In the genomic region with DNA sequence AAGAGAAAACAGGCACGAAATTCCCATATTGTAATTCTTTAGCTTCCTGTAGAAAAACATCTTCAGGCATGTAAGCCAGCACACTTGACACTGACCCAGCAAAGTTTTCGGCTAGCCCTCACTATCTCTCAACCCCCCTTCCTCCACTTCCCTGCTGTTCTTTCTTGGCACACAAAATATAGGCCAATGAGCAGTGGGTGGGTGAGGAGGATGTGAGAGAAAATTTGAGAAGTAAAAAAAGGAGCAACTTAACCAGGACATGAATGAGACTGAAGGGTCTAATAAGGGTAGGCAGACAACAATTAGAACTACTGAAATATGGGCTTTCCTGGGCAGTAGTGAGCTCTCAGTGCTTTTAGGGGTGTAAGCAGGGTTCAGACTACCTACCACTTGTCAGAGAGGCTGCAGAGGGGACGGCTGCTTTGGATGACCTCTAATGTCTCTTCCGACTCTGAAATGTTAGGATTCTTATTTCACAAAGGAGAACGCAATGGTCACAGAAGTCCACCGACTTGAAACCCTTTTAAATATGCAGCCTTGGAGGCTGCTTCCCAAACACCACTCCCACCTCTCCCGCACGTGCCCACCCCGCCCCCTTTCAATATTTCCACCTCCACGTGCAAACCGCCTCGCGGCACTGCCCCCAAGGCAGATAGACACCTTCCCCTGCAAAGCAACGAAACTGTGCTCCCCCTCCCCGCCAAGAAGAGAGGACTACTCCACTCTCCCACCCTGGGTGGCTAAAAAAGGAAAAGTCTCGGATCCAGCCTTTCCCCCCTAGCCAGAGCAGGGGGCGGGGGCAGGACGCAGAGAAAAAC, we compare ENCODE assay signal across 8 cellular contexts. TPM values are rescaled to one million over a fixed set of nuclear protein-coding genes. Genes with fewer than 3 reads are reported as not detected.
DNase-seq lines count a peak whose midpoint lies in the region; TF ChIP-seq lines count a peak whose summit lies in the region.

No MANE protein-coding gene starts in this region.

- peak overlapping the region; percentile 75 for H3K4me2 ChIP-seq in KMS-11

- intact Hi-C loops in activated T-helper 1 cell treated with anti-CD3 and anti-CD28 coated beads, Interleukin-12 subunit alpha, Interleukin-12 subunit beta, Interleukin-2, Interleukin-4 antibody, amounts not matched to agents 30 ng/mL and 10 ng/mL and 1 ng/mL, durations not matched to agents 14 hours and 24 hours and 36 hours (cut with micrococcal nuclease), result no loop called here

- H3K27ac Mint-ChIP-seq in activated T-helper 1 cell treated with anti-CD3 and anti-CD28 coated beads, Interleukin-12 subunit alpha, Interleukin-12 subunit beta, Interleukin-2, Interleukin-4 antibody, amounts not matched to agents 30 ng/mL and 10 ng/mL and 1 ng/mL, durations not matched to agents 14 hours and 24 hours and 36 hours, result peak overlapping the region; percentile 83

- no peaks in the 10 kb centered on the region for H3K9me3 Mint-ChIP-seq in activated T-helper 1 cell treated with anti-CD3 and anti-CD28 coated beads, Interleukin-12 subunit alpha, Interleukin-12 subunit beta, Interleukin-2, Interleukin-4 antibody, amounts not matched to agents 30 ng/mL and 10 ng/mL and 1 ng/mL, durations not matched to agents 14 hours and 24 hours and 36 hours

- H3K36me3 ChIP-seq in KMS-11 (ENCODE audit: insufficient read depth) (no peaks in the 10 kb centered on the region; the same call in 1 of the 2 replicates), right atrium auricular region (peaks cover 8% of the 10 kb centered on the region)

- H3K27ac ChIP-seq in KMS-11 (peak overlapping the region; percentile 84), right atrium auricular region (peak overlapping the region; percentile 97 to 98)

- peak overlapping the region; percentile 82; the same call in 1 of the 2 replicates for H2AFZ ChIP-seq in KMS-11 (ENCODE audit: low read depth)

- peaks cover 69% of the 10 kb centered on the region for H3K4me1 Mint-ChIP-seq in activated T-helper 1 cell treated with anti-CD3 and anti-CD28 coated beads, Interleukin-12 subunit alpha, Interleukin-12 subunit beta, Interleukin-2, Interleukin-4 antibody, amounts not matched to agents 30 ng/mL and 10 ng/mL and 1 ng/mL, durations not matched to agents 14 hours and 24 hours and 36 hours (ENCODE audit: low read depth)

- H3K4me3 Mint-ChIP-seq in activated T-helper 1 cell treated with anti-CD3 and anti-CD28 coated beads, Interleukin-12 subunit alpha, Interleukin-12 subunit beta, Interleukin-2, Interleukin-4 antibody, amounts not matched to agents 30 ng/mL and 10 ng/mL and 1 ng/mL, durations not matched to agents 14 hours and 24 hours and 36 hours, result peak overlapping the region; percentile 81

- H3K27me3 Mint-ChIP-seq in activated T-helper 1 cell treated with anti-CD3 and anti-CD28 coated beads, Interleukin-12 subunit alpha, Interleukin-12 subunit beta, Interleukin-2, Interleukin-4 antibody, amounts not matched to agents 30 ng/mL and 10 ng/mL and 1 ng/mL, durations not matched to agents 14 hours and 24 hours and 36 hours (ENCODE audit: insufficient read depth), result no peaks in the 10 kb centered on the region

- H4K20me1 ChIP-seq in KMS-11 (ENCODE audit: insufficient read depth), result peaks cover 6% of the 10 kb centered on the region

- no peaks in the 10 kb centered on the region for H3K9me3 ChIP-seq in right atrium auricular region

- H3K4me1 ChIP-seq in KMS-11 (ENCODE audit: low read depth, poor library complexity, severe bottlenecking), result peaks cover 54% of the 10 kb centered on the region
- peaks cover 0 to 54% of the 10 kb centered on the region in 2 donors for H3K4me1 ChIP-seq in right atrium auricular region

- H3K4me3 ChIP-seq in KMS-11 (IDR thresholded peaks at IDR 0.05; ENCODE audit: insufficient read depth, low read depth, low read length), result peak overlapping the region; percentile 57
- H3K4me3 ChIP-seq in right atrium auricular region, result peak overlapping the region; percentile 79 to 97

- no peak for TF ChIP-seq CTCF in KMS-11 (conservative IDR thresholded peaks at IDR 0.05; ENCODE audit: low read depth, low read length)
- TF ChIP-seq CTCF in right atrium auricular region (IDR thresholded peaks at IDR 0.05), result no peak

- peaks cover 87% of the 10 kb centered on the region for H3K79me2 ChIP-seq in KMS-11 (ENCODE audit: insufficient read depth, low read depth)

- DNase-seq in DMS 273 treated with DMSO at 0.1 percent for 48 hours (lab: John Stamatoyannopoulos, UW) (peak; percentile 3), right atrium auricular region (ENCODE audit: low spot score) (no peak), retina (peak; percentile 30), OCI-M2 (lab: John Stamatoyannopoulos, UW; ENCODE audit: unreplicated experiment) (no peak), GM19240 (ENCODE audit: insufficient read length, low spot score) (no peak), DMS114 treated with DMSO at 0.1 percent for 48 hours (lab: John Stamatoyannopoulos, UW; ENCODE audit: unreplicated experiment) (no peak)
- no peak for DNase-seq in activated T-helper 1 cell treated with anti-CD3 and anti-CD28 coated beads, Interleukin-12 subunit alpha, Interleukin-12 subunit beta, Interleukin-2, Interleukin-4 antibody, amounts not matched to agents 30 ng/mL and 10 ng/mL and 1 ng/mL, durations not matched to agents 14 hours and 24 hours and 36 hours (ENCODE audit: low spot score)

- no peaks in the 10 kb centered on the region for H3K27me3 ChIP-seq in KMS-11 (ENCODE audit: insufficient read depth, low read depth)
- no peaks in the 10 kb centered on the region for H3K27me3 ChIP-seq in right atrium auricular region

- H3K36me3 Mint-ChIP-seq in activated T-helper 1 cell treated with anti-CD3 and anti-CD28 coated beads, Interleukin-12 subunit alpha, Interleukin-12 subunit beta, Interleukin-2, Interleukin-4 antibody, amounts not matched to agents 30 ng/mL and 10 ng/mL and 1 ng/mL, durations not matched to agents 14 hours and 24 hours and 36 hours (ENCODE audit: low read depth), result peaks cover 28% of the 10 kb centered on the region

- peak overlapping the region; percentile 95 for H3K9ac ChIP-seq in KMS-11

RNA-seq across cellular contexts. Expression of a gene that starts 0.9 kb away (rescaled TPM):
- total RNA-seq in activated T-helper 1 cell treated with anti-CD3 and anti-CD28 coated beads, Interleukin-12 subunit alpha, Interleukin-12 subunit beta, Interleukin-2, Interleukin-4 antibody, amounts not matched to agents 30 ng/mL and 10 ng/mL and 1 ng/mL, durations not matched to agents 14 hours and 24 hours and 36 hours, result 12.0 and 14.2 TPM in 2 replicates
- total RNA-seq in right atrium auricular region, result 1 to 10 TPM; 3.2 to 5.2 TPM

RNA-seq across cellular contexts. Expression of a gene that starts 1.4 kb away (rescaled TPM):
- total RNA-seq in activated T-helper 1 cell treated with anti-CD3 and anti-CD28 coated beads, Interleukin-12 subunit alpha, Interleukin-12 subunit beta, Interleukin-2, Interleukin-4 antibody, amounts not matched to agents 30 ng/mL and 10 ng/mL and 1 ng/mL, durations not matched to agents 14 hours and 24 hours and 36 hours, result 89.7 and 95.6 TPM in 2 replicates
- total RNA-seq in right atrium auricular region, result 10 to 100 TPM in 1 of 2 donors, 1 to 10 TPM in 1; 5.2 to 15.1 TPM

Comparison
In these comparisons a context has a peak if more than half of its experiments do, and no peak if none do; other contexts are left out.
1. DNase-seq: peak in DMS 273 treated with DMSO at 0.1 percent for 48 hours (single experiment) and retina (single experiment); none in activated T-helper 1 cell treated with anti-CD3 and anti-CD28 coated beads, Interleukin-12 subunit alpha, Interleukin-12 subunit beta, Interleukin-2, Interleukin-4 antibody, amounts not matched to agents 30 ng/mL and 10 ng/mL and 1 ng/mL, durations not matched to agents 14 hours and 24 hours and 36 hours (single experiment), right atrium auricular region (single experiment), OCI-M2 (single experiment), GM19240 (single experiment) and DMS114 treated with DMSO at 0.1 percent for 48 hours (single experiment).